In the genomic region with DNA sequence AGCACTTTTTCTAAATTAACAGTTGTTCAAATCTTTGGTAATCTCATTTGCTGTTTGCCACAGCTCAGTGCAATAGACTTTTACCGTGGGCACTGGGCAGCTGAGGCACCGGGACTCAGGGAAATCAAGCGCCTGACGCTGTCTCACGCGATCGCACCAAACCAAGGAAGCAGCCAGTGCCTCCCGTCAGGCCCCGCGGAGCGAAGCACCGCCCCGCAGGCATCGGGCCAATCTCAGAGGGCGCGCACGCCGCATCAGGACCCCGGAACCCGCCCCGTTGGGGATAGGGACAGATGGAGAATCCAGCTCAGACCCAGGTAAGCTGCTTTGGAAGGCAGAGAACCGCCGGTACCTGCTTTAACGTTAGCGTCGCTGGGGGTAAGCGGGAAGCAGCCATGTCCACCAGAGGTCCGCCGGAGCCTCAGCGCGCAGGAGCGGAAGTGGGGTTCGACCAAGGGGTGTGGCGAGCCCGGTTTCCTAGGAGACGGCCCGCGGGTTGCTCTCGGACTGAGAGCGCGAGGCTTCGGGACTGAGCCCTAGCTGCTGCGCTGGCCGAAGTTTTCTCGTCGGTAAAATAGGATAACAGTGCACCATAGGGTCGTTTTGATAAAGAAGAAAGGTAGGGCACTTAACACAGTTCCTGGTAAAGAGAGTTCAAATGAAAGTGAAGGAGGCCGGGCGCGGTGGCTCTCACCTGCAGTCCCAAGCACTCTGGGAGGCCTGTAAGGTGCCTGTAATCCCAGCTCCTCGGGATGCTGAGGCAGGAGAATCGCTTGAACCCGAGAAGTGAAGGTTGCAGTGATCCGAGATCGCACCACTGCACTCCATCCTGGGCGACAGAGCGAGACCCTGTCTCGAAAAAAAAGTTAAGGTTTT, we compare ENCODE assay signal across 8 cellular contexts. TPM values are rescaled to one million over a fixed set of nuclear protein-coding genes. Genes with fewer than 3 reads are reported as not detected.
DNase-seq lines count a peak whose midpoint lies in the region; ATAC-seq and TF ChIP-seq lines count a peak whose summit lies in the region.

A gene with protein sequence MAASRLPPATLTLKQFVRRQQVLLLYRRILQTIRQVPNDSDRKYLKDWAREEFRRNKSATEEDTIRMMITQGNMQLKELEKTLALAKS (minus strand): TSS at position 428 of the 876 bp plus-strand sequence. CDS start 31 bp downstream, at position 397.

- H3K9me3 Mint-ChIP-seq in activated naive CD4-positive, alpha-beta T cell treated with anti-CD3 and anti-CD28 coated beads, Interleukin-2, amount 50 U/mL, for 24 hours = no peaks in the 10 kb centered on the region

- peaks cover 44% of the 10 kb centered on the region for H3K4me1 Mint-ChIP-seq in activated naive CD4-positive, alpha-beta T cell treated with anti-CD3 and anti-CD28 coated beads, Interleukin-2, amount 50 U/mL, for 24 hours

- H3K27ac Mint-ChIP-seq in activated naive CD4-positive, alpha-beta T cell treated with anti-CD3 and anti-CD28 coated beads, Interleukin-2, amount 50 U/mL, for 24 hours = peak within 1 kb of the TSS; percentile 100

- H3K27me3 Mint-ChIP-seq in activated naive CD4-positive, alpha-beta T cell treated with anti-CD3 and anti-CD28 coated beads, Interleukin-2, amount 50 U/mL, for 24 hours = no peaks in the 10 kb centered on the region

- peak; percentile 99 for ATAC-seq in HG02588 (IDR thresholded peaks at IDR 0.05; ENCODE audit: unreplicated experiment)
- peak; percentile 98 for ATAC-seq in SK-N-SH treated with all-trans-retinoic acid at 6 μM for 48 hours

- peak within 1 kb of the TSS; percentile 81 for H3K4me3 ChIP-seq in GM08714 (ENCODE audit: low read length)

- peak within 1 kb of the TSS; percentile 92 for H3K4me3 Mint-ChIP-seq in activated naive CD4-positive, alpha-beta T cell treated with anti-CD3 and anti-CD28 coated beads, Interleukin-2, amount 50 U/mL, for 24 hours

- peaks cover 25% of the 10 kb centered on the region for H3K36me3 Mint-ChIP-seq in activated naive CD4-positive, alpha-beta T cell treated with anti-CD3 and anti-CD28 coated beads, Interleukin-2, amount 50 U/mL, for 24 hours

- DNase-seq in NCI-H1092 (lab: John Stamatoyannopoulos, UW) (peak; percentile 82), glomerular endothelial cell (ENCODE audit: extremely low read depth, low read depth, low spot score) (peak; percentile 58), occipital lobe (lab: John Stamatoyannopoulos, UW) (peak; percentile 94)

- H3K27ac ChIP-seq in temporal lobe (ENCODE audit: low read depth, low read length) = peak within 1 kb of the TSS; percentile 86

TF ChIP-seq in SK-N-SH treated with all-trans-retinoic acid at 6 μM for 48 hours, 23 proteins besides CTCF, POLR2A, EP300 and RAD21:
- TF ChIP-seq OSR1 (CRISPR knock-in tag; IDR thresholded peaks at IDR 0.05) = no peak
- TF ChIP-seq RARB (CRISPR knock-in tag; IDR thresholded peaks at IDR 0.05) = no peak
- no peak for TF ChIP-seq ZFP30 (CRISPR knock-in tag; IDR thresholded peaks at IDR 0.05)
- TF ChIP-seq, protein P1, sequence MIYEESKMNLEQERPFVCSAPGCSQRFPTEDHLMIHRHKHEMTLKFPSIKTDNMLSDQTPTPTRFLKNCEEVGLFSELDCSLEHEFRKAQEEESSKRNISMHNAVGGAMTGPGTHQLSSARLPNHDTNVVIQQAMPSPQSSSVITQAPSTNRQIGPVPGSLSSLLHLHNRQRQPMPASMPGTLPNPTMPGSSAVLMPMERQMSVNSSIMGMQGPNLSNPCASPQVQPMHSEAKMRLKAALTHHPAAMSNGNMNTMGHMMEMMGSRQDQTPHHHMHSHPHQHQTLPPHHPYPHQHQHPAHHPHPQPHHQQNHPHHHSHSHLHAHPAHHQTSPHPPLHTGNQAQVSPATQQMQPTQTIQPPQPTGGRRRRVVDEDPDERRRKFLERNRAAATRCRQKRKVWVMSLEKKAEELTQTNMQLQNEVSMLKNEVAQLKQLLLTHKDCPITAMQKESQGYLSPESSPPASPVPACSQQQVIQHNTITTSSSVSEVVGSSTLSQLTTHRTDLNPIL (CRISPR knock-in tag; IDR thresholded peaks at IDR 0.05; ENCODE audit: low read depth) = no peak
- TF ChIP-seq, protein P2, sequence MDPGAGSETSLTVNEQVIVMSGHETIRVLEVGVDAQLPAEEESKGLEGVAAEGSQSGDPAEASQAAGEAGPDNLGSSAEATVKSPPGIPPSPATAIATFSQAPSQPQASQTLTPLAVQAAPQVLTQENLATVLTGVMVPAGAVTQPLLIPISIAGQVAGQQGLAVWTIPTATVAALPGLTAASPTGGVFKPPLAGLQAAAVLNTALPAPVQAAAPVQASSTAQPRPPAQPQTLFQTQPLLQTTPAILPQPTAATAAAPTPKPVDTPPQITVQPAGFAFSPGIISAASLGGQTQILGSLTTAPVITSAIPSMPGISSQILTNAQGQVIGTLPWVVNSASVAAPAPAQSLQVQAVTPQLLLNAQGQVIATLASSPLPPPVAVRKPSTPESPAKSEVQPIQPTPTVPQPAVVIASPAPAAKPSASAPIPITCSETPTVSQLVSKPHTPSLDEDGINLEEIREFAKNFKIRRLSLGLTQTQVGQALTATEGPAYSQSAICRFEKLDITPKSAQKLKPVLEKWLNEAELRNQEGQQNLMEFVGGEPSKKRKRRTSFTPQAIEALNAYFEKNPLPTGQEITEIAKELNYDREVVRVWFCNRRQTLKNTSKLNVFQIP (CRISPR knock-in tag; IDR thresholded peaks at IDR 0.05; ENCODE audit: borderline replicate concordance, low read depth) = no peak
- no peak for TF ChIP-seq ESRRG (CRISPR knock-in tag; IDR thresholded peaks at IDR 0.05)
- no peak for TF ChIP-seq ZC3H10 (CRISPR knock-in tag; IDR thresholded peaks at IDR 0.05)
- no peak for TF ChIP-seq TCF4 (CRISPR knock-in tag; IDR thresholded peaks at IDR 0.05; ENCODE audit: borderline replicate concordance)
- no peak for TF ChIP-seq ZNF565 (CRISPR knock-in tag; conservative IDR thresholded peaks at IDR 0.05; ENCODE audit: low read depth)
- TF ChIP-seq BACH2 (CRISPR knock-in tag; IDR thresholded peaks at IDR 0.05; ENCODE audit: borderline replicate concordance) = no peak
- TF ChIP-seq, protein P3, sequence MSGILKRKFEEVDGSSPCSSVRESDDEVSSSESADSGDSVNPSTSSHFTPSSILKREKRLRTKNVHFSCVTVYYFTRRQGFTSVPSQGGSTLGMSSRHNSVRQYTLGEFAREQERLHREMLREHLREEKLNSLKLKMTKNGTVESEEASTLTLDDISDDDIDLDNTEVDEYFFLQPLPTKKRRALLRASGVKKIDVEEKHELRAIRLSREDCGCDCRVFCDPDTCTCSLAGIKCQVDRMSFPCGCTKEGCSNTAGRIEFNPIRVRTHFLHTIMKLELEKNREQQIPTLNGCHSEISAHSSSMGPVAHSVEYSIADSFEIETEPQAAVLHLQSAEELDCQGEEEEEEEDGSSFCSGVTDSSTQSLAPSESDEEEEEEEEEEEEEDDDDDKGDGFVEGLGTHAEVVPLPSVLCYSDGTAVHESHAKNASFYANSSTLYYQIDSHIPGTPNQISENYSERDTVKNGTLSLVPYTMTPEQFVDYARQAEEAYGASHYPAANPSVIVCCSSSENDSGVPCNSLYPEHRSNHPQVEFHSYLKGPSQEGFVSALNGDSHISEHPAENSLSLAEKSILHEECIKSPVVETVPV (CRISPR knock-in tag; IDR thresholded peaks at IDR 0.05) = no peak
- TF ChIP-seq ARNTL (CRISPR knock-in tag; IDR thresholded peaks at IDR 0.05; ENCODE audit: borderline replicate concordance, low read depth) = no peak
- no peak for TF ChIP-seq ZFP3 (CRISPR knock-in tag; IDR thresholded peaks at IDR 0.05)
- no peak for TF ChIP-seq GLIS3 (CRISPR knock-in tag; IDR thresholded peaks at IDR 0.05)

RNA-seq across cellular contexts. Expression of the gene that starts here (rescaled TPM):
- total RNA-seq in glomerular endothelial cell (14.2 and 14.8 TPM in 2 replicates), occipital lobe (31.2 TPM), temporal lobe (16.7 TPM)

Comparison
In these comparisons a context has a peak if more than half of its experiments do, and no peak if none do; other contexts are left out.
1. Peak in every context shown above with its lines: DNase-seq, ATAC-seq, H3K4me3 ChIP-seq and H3K27ac ChIP-seq.